In the genomic region with DNA sequence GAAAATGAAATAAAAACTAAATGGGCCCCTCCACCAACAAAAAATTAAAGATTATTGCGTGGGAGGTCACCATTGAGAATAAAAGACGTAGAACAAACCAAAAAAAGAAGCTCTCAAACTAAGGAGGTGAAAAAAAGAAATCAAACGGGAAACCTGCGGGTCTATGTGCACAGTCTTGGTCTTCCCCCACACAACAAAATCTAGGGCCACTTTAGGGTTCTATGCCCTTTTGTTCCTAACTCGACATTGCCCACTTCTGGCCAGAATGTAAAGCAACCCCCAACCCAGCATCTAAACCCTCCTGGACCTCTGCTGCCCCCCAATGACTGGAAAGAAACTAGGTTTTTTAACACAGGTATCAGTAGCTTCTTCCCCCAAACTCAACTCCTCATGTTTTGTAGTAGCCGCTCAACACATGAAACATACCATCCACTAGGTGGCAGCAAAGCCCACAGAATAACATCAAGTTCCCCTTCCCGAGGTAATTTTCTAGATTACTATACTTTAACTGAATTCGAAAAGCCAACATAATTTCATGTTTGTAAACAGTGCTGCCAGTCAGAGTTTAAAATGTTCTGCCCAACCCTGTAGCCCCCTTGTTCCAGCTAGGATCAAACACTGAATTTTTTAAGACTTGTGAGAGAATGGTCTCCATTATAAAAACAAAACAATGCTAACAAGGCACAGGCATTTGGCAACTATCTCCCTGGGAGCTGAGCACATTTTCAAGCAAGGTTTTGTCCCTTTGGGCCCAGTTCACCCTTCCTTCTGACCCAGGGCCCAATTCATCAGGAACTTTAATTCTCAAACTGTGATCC, we compare ENCODE assay signal across 8 cellular contexts. TPM values are rescaled to one million over a fixed set of nuclear protein-coding genes. Genes with fewer than 3 reads are reported as not detected.
DNase-seq lines count a peak whose midpoint lies in the region; ATAC-seq and TF ChIP-seq lines count a peak whose summit lies in the region.

No MANE protein-coding gene starts in this region.

- in situ Hi-C loops in SK-MEL-5 (cut with HindIII; ENCODE audit: low pct_unique_long_range_greater_than_20kb, low sequenced_read_pairs): no loop called here

- no peak overlapping the region for H2AK5ac ChIP-seq in trophoblast cell (ENCODE audit: low read length)

- no peak overlapping the region for H3K4me2 ChIP-seq in trophoblast cell (ENCODE audit: low read length)

- H4K8ac ChIP-seq in trophoblast cell (ENCODE audit: low read depth, low read length): no peak overlapping the region

- H3K4me1 ChIP-seq in trophoblast cell (ENCODE audit: control insufficient read depth in 1 of 2, insufficient read depth in 2 of 2, low read length in 2 of 2): no peaks in the 10 kb centered on the region

- no peak overlapping the region for H2AFZ ChIP-seq in trophoblast cell (ENCODE audit: insufficient read depth, low read length, poor library complexity)

- no peak overlapping the region for H4K12ac ChIP-seq in trophoblast cell (ENCODE audit: low read depth, low read length)

- TF ChIP-seq CTCF in GM12874 (IDR thresholded peaks at IDR 0.05; ENCODE audit: insufficient read depth, low read depth, low read length) (peak; percentile 90), NB4 (IDR thresholded peaks at IDR 0.05; ENCODE audit: low read depth, low read length) (peak; percentile 96), glutamatergic neuron (IDR thresholded peaks at IDR 0.05; ENCODE audit: partially characterized antibody, unreplicated experiment) (peak; percentile 89)

- peaks cover 18 to 26% of the 10 kb centered on the region in 2 experiments for H3K36me3 ChIP-seq in trophoblast cell (ENCODE audit: control insufficient read depth in 1 of 2, insufficient read depth in 2 of 2, low read length in 2 of 2)

- no peaks in the 10 kb centered on the region for H3K4me1 Mint-ChIP-seq in glutamatergic neuron (ENCODE audit: low read depth, unreplicated experiment)

- DNase-seq in NB4 (ENCODE audit: low read depth) (peak; percentile 96), SK-MEL-5 (ENCODE audit: low read depth, low spot score) (peak; percentile 85), glutamatergic neuron (peak; percentile 58), trophoblast cell (peak; percentile 64 to 96)
- peak; percentile 78 for DNase-seq in activated naive CD4-positive, alpha-beta T cell treated with anti-CD3 and anti-CD28 coated beads, Interleukin-2, amount 50 U/mL, for 16 hours

- H3K36me3 Mint-ChIP-seq in glutamatergic neuron (ENCODE audit: unreplicated experiment): no peaks in the 10 kb centered on the region

- H3K4me3 ChIP-seq in NB4 (ENCODE audit: low read depth, low read length) (peak overlapping the region; percentile 36), trophoblast cell (ENCODE audit: low read depth, low read length) (no peak overlapping the region)

- WGBS in trophoblast cell (ENCODE audit: extremely low coverage, insufficient coverage, insufficient read length): no CpG with 5 or more reads among the region's 8 CpGs

- H3K27ac Mint-ChIP-seq in glutamatergic neuron (ENCODE audit: unreplicated experiment): no peak overlapping the region

- no peak for TF ChIP-seq POLR2A in NB4 (IDR thresholded peaks at IDR 0.05; ENCODE audit: extremely low read depth, insufficient read length)

- no peak overlapping the region for H2BK12ac ChIP-seq in trophoblast cell (ENCODE audit: low read length)

- H3K14ac ChIP-seq in trophoblast cell (ENCODE audit: low read length): no peak overlapping the region

- no peaks in the 10 kb centered on the region for H3K9me3 ChIP-seq in trophoblast cell (ENCODE audit: insufficient read depth, low read depth, low read length)

- no peaks in the 10 kb centered on the region for H3K27me3 ChIP-seq in trophoblast cell (ENCODE audit: insufficient read depth, low read length)

- H2BK120ac ChIP-seq in trophoblast cell (ENCODE audit: insufficient read depth, low read length, poor library complexity): no peak overlapping the region

- H3K79me1 ChIP-seq in trophoblast cell (ENCODE audit: low read length): no peaks in the 10 kb centered on the region

- no peak overlapping the region for H3K23ac ChIP-seq in trophoblast cell (ENCODE audit: low read length)

- ATAC-seq in HG02678 (IDR thresholded peaks at IDR 0.05; ENCODE audit: unreplicated experiment): peak; percentile 73
- ATAC-seq in GM18519 (IDR thresholded peaks at IDR 0.05; ENCODE audit: low FRiP score, unreplicated experiment): no peak

- no peak overlapping the region for H2BK5ac ChIP-seq in trophoblast cell (ENCODE audit: low read depth, low read length, poor library complexity)

- no peak overlapping the region for H3K18ac ChIP-seq in trophoblast cell (ENCODE audit: low read length)

- H3K4ac ChIP-seq in trophoblast cell (ENCODE audit: low read depth, low read length): no peak overlapping the region

- no peak overlapping the region for H3K9ac ChIP-seq in trophoblast cell (ENCODE audit: low read length)

- H3K27me3 Mint-ChIP-seq in glutamatergic neuron (ENCODE audit: unreplicated experiment): no peaks in the 10 kb centered on the region

- no peaks in the 10 kb centered on the region for H3K9me3 Mint-ChIP-seq in glutamatergic neuron (ENCODE audit: unreplicated experiment)

- H3K4me3 Mint-ChIP-seq in glutamatergic neuron (ENCODE audit: unreplicated experiment): no peak overlapping the region

- H4K91ac ChIP-seq in trophoblast cell (ENCODE audit: low read depth, low read length): no peak overlapping the region

- H3K79me2 ChIP-seq in trophoblast cell (ENCODE audit: control insufficient read depth, insufficient read depth, low read length, poor library complexity): no peaks in the 10 kb centered on the region

- peak overlapping the region; percentile 7 for H3K27ac ChIP-seq in trophoblast cell (ENCODE audit: low read depth, low read length)

RNA-seq across cellular contexts. Expression of a gene that starts 18.7 kb away (rescaled TPM):
- total RNA-seq in SK-MEL-5 (2014; rRNA removed; shearing (Covaris generic)): 479 and 529 TPM in 2 replicates
- 326 and 472 TPM in 2 replicates for polyA plus RNA-seq in SK-MEL-5 (2015; cell fraction: cytosol; rRNA removed)
- 38.2 and 47.9 TPM in 2 replicates for polyA plus RNA-seq in SK-MEL-5 (2015; cell fraction: nucleus; rRNA removed)
- 122 TPM for total RNA-seq in glutamatergic neuron (ENCODE audit: unreplicated experiment)
- polyA plus RNA-seq in trophoblast cell (2013): 275 and 278 TPM in 2 replicates

RNA-seq across cellular contexts. Expression of a gene that starts 27.8 kb away (rescaled TPM):
- total RNA-seq in SK-MEL-5 (2014; rRNA removed; shearing (Covaris generic)): 7.7 and 9.1 TPM in 2 replicates
- 21.5 and 25.4 TPM in 2 replicates for polyA plus RNA-seq in SK-MEL-5 (2015; cell fraction: cytosol; rRNA removed)
- polyA plus RNA-seq in SK-MEL-5 (2015; cell fraction: nucleus; rRNA removed): 25.9 and 31.5 TPM in 2 replicates
- total RNA-seq in glutamatergic neuron (ENCODE audit: unreplicated experiment): 8.1 TPM
- polyA plus RNA-seq in trophoblast cell (2013): 38.2 and 41.0 TPM in 2 replicates
